ENCODE assay signal across 8 cellular contexts in the genomic region with DNA sequence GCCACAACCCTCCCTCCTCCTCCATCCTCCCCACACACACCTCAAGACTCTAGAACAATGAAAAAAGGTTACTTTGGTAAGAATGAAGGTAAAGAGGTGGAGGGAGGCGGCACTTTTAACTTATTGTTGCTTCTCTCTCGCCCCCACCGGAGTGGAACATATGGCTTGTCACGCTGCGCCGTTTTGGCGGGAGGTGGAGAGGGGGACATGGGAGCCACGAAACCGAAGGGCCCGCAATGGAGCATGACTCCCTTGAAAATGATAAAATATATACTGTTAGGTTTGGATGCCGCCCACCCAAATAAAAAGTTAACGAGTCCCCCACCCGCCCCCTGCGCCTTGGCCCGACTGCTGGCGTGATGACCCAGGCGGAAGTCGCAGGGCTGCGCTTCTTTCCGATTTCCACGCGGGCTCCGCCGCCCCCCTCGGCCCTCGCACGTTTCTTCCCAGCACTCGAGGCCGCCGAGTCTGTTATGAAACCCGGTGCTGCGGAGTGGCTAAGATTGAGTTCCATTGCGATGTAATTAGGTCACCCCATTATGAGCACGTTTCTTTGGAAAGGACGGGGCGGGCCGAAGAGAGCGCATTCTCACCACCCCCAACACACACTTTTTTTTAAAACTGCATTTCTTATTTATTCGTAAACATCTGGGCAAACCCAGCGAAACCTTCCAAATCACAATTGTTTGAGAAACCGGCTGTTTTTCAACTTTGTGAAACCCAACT. TPM values are rescaled to one million over a fixed set of nuclear protein-coding genes. Genes with fewer than 3 reads are reported as not detected.
DNase-seq lines count a peak whose midpoint lies in the region; ATAC-seq and TF ChIP-seq lines count a peak whose summit lies in the region.

No MANE protein-coding gene starts in this region.

- no peaks in the 10 kb centered on the region for H3K9me3 ChIP-seq in CD4-positive, alpha-beta T cell (ENCODE audit: control insufficient read depth, low read length)

- intact Hi-C loops in CD4-positive, alpha-beta T cell (cut with DNase I, micrococcal nuclease): loop anchor here in 1 of 2 experiments (2.0 kb wide), 1 partner anchor 13 kb away; no protein-coding TSS in a partner anchor
- intact Hi-C loops in activated B cell treated with CpG ODN at 0.5 μM for 24 hours (cut with micrococcal nuclease): loop anchor here (2.0 kb wide), 2 partner anchors 519 to 977 kb away; partner anchors contain the start of gene ZFYVE26

- H3K27me3 ChIP-seq in CD4-positive, alpha-beta T cell (ENCODE audit: control insufficient read depth, insufficient read depth, low read length): no peaks in the 10 kb centered on the region

- H3K36me3 Mint-ChIP-seq in CD4-positive, alpha-beta T cell (ENCODE audit: low read depth): peaks cover 73% of the 10 kb centered on the region
- peaks cover 55% of the 10 kb centered on the region for H3K36me3 Mint-ChIP-seq in activated B cell treated with CpG ODN at 0.5 μM for 24 hours (ENCODE audit: low read depth)

- peak; percentile 32 for ATAC-seq in CD4-positive, alpha-beta T cell (ENCODE audit: poor library complexity)
- ATAC-seq in activated B cell treated with CpG ODN at 0.5 μM for 24 hours (ENCODE audit: low read depth) (peak; percentile 6), HG03196 (IDR thresholded peaks at IDR 0.05; ENCODE audit: unreplicated experiment) (no peak)

- H3K27me3 Mint-ChIP-seq in CD4-positive, alpha-beta T cell: no peaks in the 10 kb centered on the region
- H3K27me3 Mint-ChIP-seq in activated B cell treated with CpG ODN at 0.5 μM for 24 hours: no peaks in the 10 kb centered on the region

- POLR2A ChIA-PET in CD4-positive, alpha-beta T cell (lab: Charles Lee): interaction anchor here (0.6 to 8.4 kb wide), 16 partner anchors 9 to 604 kb away, joined by 3 to 365 read pairs (median 18); partner anchors contain the start of genes ERH and SLC39A9
- POLR2A ChIA-PET in activated B cell treated with CpG ODN at 0.5 μM for 24 hours (lab: Charles Lee): interaction anchor here (0.5 to 19.6 kb wide), 31 partner anchors 9 to 568 kb away, joined by 3 to 2953 read pairs (median 15); no protein-coding TSS in a partner anchor

- H3K27ac Mint-ChIP-seq in CD4-positive, alpha-beta T cell: peak overlapping the region; percentile 99
- H3K27ac Mint-ChIP-seq in activated B cell treated with CpG ODN at 0.5 μM for 24 hours: peak overlapping the region; percentile 99

- H3K4me3 Mint-ChIP-seq in CD4-positive, alpha-beta T cell: peak overlapping the region; percentile 92
- peak overlapping the region; percentile 100 for H3K4me3 Mint-ChIP-seq in activated B cell treated with CpG ODN at 0.5 μM for 24 hours

- peak overlapping the region; percentile 100 for H3K27ac ChIP-seq in CD4-positive, alpha-beta T cell (ENCODE audit: low read depth, low read length)

- no peak for TF ChIP-seq CTCF in CD4-positive, alpha-beta T cell (IDR thresholded peaks at IDR 0.05)
- TF ChIP-seq CTCF in activated B cell treated with CpG ODN at 0.5 μM for 24 hours (IDR thresholded peaks at IDR 0.05) (no peak), cardiac fibroblast (IDR thresholded peaks at IDR 0.05; ENCODE audit: low read depth, low read length) (no peak)

- CTCF ChIA-PET in CD4-positive, alpha-beta T cell (lab: Charles Lee): interaction anchor here (1.3 to 3.5 kb wide), 4 partner anchors 12 to 287 kb away, joined by 3 to 49 read pairs (median 10); no protein-coding TSS in a partner anchor
- CTCF ChIA-PET in activated B cell treated with CpG ODN at 0.5 μM for 24 hours (lab: Charles Lee): interaction anchor here (2.6 to 3.4 kb wide), 2 partner anchors 13 to 20 kb away, joined by 13 to 67 read pairs; no protein-coding TSS in a partner anchor

- peaks cover 49% of the 10 kb centered on the region for H3K4me1 Mint-ChIP-seq in CD4-positive, alpha-beta T cell (ENCODE audit: low read depth)
- H3K4me1 Mint-ChIP-seq in activated B cell treated with CpG ODN at 0.5 μM for 24 hours: peaks cover 40% of the 10 kb centered on the region

- peak; percentile 61 to 84 (median 76) for DNase-seq in CD4-positive, alpha-beta T cell
- DNase-seq in HT1080 (ENCODE audit: low read depth) (peak; percentile 67), activated B cell treated with CpG ODN at 0.5 μM for 24 hours (peak; percentile 72), cardiac fibroblast (ENCODE audit: low read depth in 2 of 2) (peak; percentile 96 to 97), kidney glomerular epithelial cell (lab: John Stamatoyannopoulos, UW) (peak; percentile 71), NCI-H2107 treated with DMSO at 0.1 percent for 48 hours (lab: John Stamatoyannopoulos, UW; ENCODE audit: unreplicated experiment) (no peak)
- DNase-seq in stimulated activated CD4-positive, alpha-beta T cell treated with anti-CD3 and anti-CD28 coated beads, Interleukin-1b, Interleukin-23, amount 100 ng/mL, for 48 hours: peak; percentile 90

- no peaks in the 10 kb centered on the region for H3K9me3 Mint-ChIP-seq in CD4-positive, alpha-beta T cell
- no peaks in the 10 kb centered on the region for H3K9me3 Mint-ChIP-seq in activated B cell treated with CpG ODN at 0.5 μM for 24 hours

- H3K4me3 ChIP-seq in cardiac fibroblast (replicated peaks in 1 of 2; ENCODE audit: low read depth in 2 of 2, low read length in 2 of 2): peak overlapping the region; percentile 64 to 77

RNA-seq across cellular contexts. Expression of gene ZFP36L1, which starts 1.4 kb away (rescaled TPM):
- 100 to 1,000 TPM; 254 to 258 TPM for total RNA-seq in CD4-positive, alpha-beta T cell
- total RNA-seq in HT1080 (2014; rRNA removed; shearing (Covaris generic)): 53.0 and 70.7 TPM in 2 replicates
- polyA plus RNA-seq in HT1080 (2015; cell fraction: cytosol; rRNA removed): 142 and 183 TPM in 2 replicates
- 252 and 370 TPM in 2 replicates for polyA plus RNA-seq in HT1080 (2015; cell fraction: nucleus; rRNA removed)
- 814 and 884 TPM in 2 replicates for total RNA-seq in activated B cell treated with CpG ODN at 0.5 μM for 24 hours
